1 cellular context compared by ENCODE assay signal in genomic region chr13:43307921-43308433, GRCh38.
TF ChIP-seq lines count a peak whose summit lies in the region.

No MANE protein-coding gene starts in this region.

TF ChIP-seq in HEK293, 187 proteins besides CTCF, POLR2A, EP300 and RAD21 (continued from another document):
- TF ChIP-seq PRDM10 (tag by site-specific recombination; IDR thresholded peaks at IDR 0.05) (peak; percentile 77), ZNF202 (tag by site-specific recombination; IDR thresholded peaks at IDR 0.05; ENCODE audit: borderline replicate concordance) (no peak), ZNF341 (tag by site-specific recombination; IDR thresholded peaks at IDR 0.05; ENCODE audit: low read depth) (0 out of 2 replicates have a peak, but pooled peaks have one; percentile 26), ZNF398 (tag by site-specific recombination; IDR thresholded peaks at IDR 0.05) (no peak; the same call in 1 of the 2 replicates), ZNF560 (tag by site-specific recombination; IDR thresholded peaks at IDR 0.05; ENCODE audit: borderline replicate concordance) (no peak), ELK4 (IDR thresholded peaks at IDR 0.05; ENCODE audit: borderline replicate concordance, low read depth, low read length) (no peak), ZNF558 (tag by site-specific recombination; IDR thresholded peaks at IDR 0.05) (no peak), EGR2 (tag by site-specific recombination; IDR thresholded peaks at IDR 0.05; ENCODE audit: low read depth) (peak; percentile 69), BCL11A (tag by site-specific recombination; IDR thresholded peaks at IDR 0.05; ENCODE audit: low read depth) (no peak), ZSCAN16 (tag by site-specific recombination; IDR thresholded peaks at IDR 0.05) (no peak), PRDM1 (tag by site-specific recombination; IDR thresholded peaks at IDR 0.05) (0 out of 2 replicates have a peak, but pooled peaks have one; percentile 49), ZNF311 (tag by site-specific recombination; IDR thresholded peaks at IDR 0.05; ENCODE audit: borderline replicate concordance) (no peak), ZEB2 (tag by site-specific recombination; IDR thresholded peaks at IDR 0.05) (peak; percentile 36; the same call in 1 of the 2 replicates), ZNF19 (tag by site-specific recombination; IDR thresholded peaks at IDR 0.05; ENCODE audit: low read depth) (no peak), ZBTB26 (tag by site-specific recombination; optimal IDR thresholded peaks at IDR 0.05) (peak; percentile 12), ZNF23 (tag by site-specific recombination; IDR thresholded peaks at IDR 0.05; ENCODE audit: borderline replicate concordance) (no peak), ZNF585B (tag by site-specific recombination; IDR thresholded peaks at IDR 0.05) (no peak), ZNF175 (tag by site-specific recombination; IDR thresholded peaks at IDR 0.05) (no peak), ZFP41 (tag by site-specific recombination; IDR thresholded peaks at IDR 0.05; ENCODE audit: borderline replicate concordance) (no peak), ZNF48 (tag by site-specific recombination; IDR thresholded peaks at IDR 0.05) (no peak), ZNF223 (tag by site-specific recombination; IDR thresholded peaks at IDR 0.05) (no peak), ZNF26 (tag by site-specific recombination; IDR thresholded peaks at IDR 0.05) (no peak), ZFP37 (tag by site-specific recombination; IDR thresholded peaks at IDR 0.05) (no peak), ZNF214 (tag by site-specific recombination; IDR thresholded peaks at IDR 0.05; ENCODE audit: borderline replicate concordance) (no peak), SP3 (tag by site-specific recombination; IDR thresholded peaks at IDR 0.05) (no peak), OVOL3 (tag by site-specific recombination; IDR thresholded peaks at IDR 0.05) (no peak), ZNF561 (tag by site-specific recombination; IDR thresholded peaks at IDR 0.05; ENCODE audit: borderline replicate concordance) (no peak), BCL11B (tag by site-specific recombination; IDR thresholded peaks at IDR 0.05; ENCODE audit: low read depth) (no peak), ZNF362 (tag by site-specific recombination; IDR thresholded peaks at IDR 0.05) (no peak), YY1 (tag by site-specific recombination; IDR thresholded peaks at IDR 0.05) (no peak)
TF ChIP-seq in HEK293: peak in this region for 17.
